1 cellular context compared by ENCODE assay signal in the genomic region with DNA sequence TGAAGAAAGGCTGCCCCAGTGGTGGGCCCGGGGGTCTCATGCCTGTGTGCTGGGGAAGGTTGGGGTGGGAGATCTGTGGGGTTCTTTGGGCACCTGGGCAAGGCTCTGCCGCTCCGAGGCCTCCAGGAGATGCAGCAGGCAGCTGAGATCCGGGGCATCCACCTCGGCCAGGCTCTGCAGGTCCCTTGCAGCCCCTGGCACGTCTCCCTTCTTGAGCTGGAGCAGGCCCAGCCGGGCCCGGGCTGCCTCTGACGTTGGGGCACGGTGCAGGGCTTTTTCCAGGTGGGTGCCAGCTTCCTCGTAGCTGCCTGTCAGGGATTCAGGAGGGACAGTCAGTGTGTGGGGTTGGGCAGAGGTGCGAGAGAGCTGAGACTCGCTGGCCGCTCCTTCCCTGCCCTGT.
TF ChIP-seq lines count a peak whose summit lies in the region.

No MANE protein-coding gene starts in this region.

TF ChIP-seq in HepG2, 621 proteins besides CTCF, POLR2A, EP300 and RAD21:
- no peak for TF ChIP-seq SRF (IDR thresholded peaks at IDR 0.05; ENCODE audit: low read depth, low read length)
- TF ChIP-seq, protein P1, sequence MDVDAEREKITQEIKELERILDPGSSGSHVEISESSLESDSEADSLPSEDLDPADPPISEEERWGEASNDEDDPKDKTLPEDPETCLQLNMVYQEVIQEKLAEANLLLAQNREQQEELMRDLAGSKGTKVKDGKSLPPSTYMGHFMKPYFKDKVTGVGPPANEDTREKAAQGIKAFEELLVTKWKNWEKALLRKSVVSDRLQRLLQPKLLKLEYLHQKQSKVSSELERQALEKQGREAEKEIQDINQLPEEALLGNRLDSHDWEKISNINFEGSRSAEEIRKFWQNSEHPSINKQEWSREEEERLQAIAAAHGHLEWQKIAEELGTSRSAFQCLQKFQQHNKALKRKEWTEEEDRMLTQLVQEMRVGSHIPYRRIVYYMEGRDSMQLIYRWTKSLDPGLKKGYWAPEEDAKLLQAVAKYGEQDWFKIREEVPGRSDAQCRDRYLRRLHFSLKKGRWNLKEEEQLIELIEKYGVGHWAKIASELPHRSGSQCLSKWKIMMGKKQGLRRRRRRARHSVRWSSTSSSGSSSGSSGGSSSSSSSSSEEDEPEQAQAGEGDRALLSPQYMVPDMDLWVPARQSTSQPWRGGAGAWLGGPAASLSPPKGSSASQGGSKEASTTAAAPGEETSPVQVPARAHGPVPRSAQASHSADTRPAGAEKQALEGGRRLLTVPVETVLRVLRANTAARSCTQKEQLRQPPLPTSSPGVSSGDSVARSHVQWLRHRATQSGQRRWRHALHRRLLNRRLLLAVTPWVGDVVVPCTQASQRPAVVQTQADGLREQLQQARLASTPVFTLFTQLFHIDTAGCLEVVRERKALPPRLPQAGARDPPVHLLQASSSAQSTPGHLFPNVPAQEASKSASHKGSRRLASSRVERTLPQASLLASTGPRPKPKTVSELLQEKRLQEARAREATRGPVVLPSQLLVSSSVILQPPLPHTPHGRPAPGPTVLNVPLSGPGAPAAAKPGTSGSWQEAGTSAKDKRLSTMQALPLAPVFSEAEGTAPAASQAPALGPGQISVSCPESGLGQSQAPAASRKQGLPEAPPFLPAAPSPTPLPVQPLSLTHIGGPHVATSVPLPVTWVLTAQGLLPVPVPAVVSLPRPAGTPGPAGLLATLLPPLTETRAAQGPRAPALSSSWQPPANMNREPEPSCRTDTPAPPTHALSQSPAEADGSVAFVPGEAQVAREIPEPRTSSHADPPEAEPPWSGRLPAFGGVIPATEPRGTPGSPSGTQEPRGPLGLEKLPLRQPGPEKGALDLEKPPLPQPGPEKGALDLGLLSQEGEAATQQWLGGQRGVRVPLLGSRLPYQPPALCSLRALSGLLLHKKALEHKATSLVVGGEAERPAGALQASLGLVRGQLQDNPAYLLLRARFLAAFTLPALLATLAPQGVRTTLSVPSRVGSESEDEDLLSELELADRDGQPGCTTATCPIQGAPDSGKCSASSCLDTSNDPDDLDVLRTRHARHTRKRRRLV (CRISPR knock-in tag; IDR thresholded peaks at IDR 0.05) = no peak
- TF ChIP-seq CENPT (CRISPR knock-in tag; IDR thresholded peaks at IDR 0.05; ENCODE audit: low read depth) = no peak
- no peak for TF ChIP-seq PCBP2 (optimal IDR thresholded peaks at IDR 0.05; ENCODE audit: low read depth, low read length, poor library complexity, severe bottlenecking)
- TF ChIP-seq, protein P2, sequence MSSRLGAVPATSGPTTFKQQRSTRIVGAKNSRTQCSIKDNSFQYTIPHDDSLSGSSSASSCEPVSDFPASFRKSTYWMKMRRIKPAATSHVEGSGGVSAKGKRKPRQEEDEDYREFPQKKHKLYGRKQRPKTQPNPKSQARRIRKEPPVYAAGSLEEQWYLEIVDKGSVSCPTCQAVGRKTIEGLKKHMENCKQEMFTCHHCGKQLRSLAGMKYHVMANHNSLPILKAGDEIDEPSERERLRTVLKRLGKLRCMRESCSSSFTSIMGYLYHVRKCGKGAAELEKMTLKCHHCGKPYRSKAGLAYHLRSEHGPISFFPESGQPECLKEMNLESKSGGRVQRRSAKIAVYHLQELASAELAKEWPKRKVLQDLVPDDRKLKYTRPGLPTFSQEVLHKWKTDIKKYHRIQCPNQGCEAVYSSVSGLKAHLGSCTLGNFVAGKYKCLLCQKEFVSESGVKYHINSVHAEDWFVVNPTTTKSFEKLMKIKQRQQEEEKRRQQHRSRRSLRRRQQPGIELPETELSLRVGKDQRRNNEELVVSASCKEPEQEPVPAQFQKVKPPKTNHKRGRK (CRISPR knock-in tag; IDR thresholded peaks at IDR 0.05) = no peak
- TF ChIP-seq, protein P3, sequence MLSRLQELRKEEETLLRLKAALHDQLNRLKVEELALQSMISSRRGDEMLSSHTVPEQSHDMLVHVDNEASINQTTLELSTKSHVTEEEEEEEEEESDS (CRISPR knock-in tag; IDR thresholded peaks at IDR 0.05; ENCODE audit: borderline replicate concordance) = no peak
- no peak for TF ChIP-seq GATA4 (IDR thresholded peaks at IDR 0.05; ENCODE audit: borderline replicate concordance, low read depth)
- TF ChIP-seq, protein P4, sequence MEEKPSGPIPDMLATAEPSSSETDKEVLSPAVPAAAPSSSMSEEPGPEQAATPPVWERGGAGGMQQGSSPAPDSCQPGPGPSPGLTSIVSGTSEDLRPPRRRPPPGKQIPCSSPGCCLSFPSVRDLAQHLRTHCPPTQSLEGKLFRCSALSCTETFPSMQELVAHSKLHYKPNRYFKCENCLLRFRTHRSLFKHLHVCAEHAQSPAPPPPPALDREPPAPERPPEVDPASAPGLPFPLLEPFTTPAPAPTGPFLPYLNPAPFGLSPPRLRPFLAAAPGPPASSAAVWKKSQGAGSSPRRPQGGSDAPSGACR (CRISPR knock-in tag; IDR thresholded peaks at IDR 0.05) = no peak
